ENCODE assay signal across 1 cellular context in the genomic region with DNA sequence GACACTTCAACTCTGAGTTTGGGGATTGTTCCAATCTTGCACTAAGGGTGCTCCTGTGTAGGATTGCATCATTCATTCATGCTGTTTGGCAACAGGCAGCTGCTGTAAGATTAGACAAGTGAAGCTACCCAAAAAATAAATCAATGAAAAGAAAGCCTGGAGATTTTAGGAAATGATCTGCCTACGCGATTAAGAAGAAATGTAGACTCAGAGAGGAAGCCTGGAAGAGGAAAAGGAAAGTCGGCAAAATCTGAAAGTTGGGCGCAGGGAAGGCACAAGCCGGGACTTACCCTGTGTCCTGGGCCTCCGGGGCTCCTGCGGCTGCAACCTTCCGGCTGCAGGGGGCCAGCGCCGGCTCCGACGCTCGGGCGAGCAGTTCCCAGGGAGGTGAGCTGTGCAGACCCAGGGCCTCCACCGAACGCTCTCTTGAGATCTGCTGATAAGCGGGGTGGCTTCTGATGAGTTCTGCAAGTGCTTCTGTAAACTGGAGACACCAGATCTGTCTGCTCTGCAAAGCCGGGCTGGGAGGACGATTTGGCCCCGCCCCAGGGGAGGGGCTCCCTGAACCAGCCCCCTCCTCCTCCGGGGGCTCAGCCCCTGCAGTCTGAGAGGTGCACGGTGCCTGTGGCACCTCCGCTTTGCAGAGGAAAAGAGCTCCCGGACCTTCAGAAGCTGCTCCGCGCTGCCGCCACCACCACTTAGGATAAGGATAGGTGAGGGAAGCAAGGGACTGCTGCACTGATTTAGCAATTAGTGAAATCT.
A peak's percentile ranks its signal among the peaks of the same experiment; 100 is the strongest.
TF ChIP-seq lines count a peak whose summit lies in the region.

No MANE protein-coding gene starts in this region.

TF ChIP-seq in HEK293, 187 proteins besides CTCF, POLR2A, EP300 and RAD21 (continued from another document):
- TF ChIP-seq, protein P1, sequence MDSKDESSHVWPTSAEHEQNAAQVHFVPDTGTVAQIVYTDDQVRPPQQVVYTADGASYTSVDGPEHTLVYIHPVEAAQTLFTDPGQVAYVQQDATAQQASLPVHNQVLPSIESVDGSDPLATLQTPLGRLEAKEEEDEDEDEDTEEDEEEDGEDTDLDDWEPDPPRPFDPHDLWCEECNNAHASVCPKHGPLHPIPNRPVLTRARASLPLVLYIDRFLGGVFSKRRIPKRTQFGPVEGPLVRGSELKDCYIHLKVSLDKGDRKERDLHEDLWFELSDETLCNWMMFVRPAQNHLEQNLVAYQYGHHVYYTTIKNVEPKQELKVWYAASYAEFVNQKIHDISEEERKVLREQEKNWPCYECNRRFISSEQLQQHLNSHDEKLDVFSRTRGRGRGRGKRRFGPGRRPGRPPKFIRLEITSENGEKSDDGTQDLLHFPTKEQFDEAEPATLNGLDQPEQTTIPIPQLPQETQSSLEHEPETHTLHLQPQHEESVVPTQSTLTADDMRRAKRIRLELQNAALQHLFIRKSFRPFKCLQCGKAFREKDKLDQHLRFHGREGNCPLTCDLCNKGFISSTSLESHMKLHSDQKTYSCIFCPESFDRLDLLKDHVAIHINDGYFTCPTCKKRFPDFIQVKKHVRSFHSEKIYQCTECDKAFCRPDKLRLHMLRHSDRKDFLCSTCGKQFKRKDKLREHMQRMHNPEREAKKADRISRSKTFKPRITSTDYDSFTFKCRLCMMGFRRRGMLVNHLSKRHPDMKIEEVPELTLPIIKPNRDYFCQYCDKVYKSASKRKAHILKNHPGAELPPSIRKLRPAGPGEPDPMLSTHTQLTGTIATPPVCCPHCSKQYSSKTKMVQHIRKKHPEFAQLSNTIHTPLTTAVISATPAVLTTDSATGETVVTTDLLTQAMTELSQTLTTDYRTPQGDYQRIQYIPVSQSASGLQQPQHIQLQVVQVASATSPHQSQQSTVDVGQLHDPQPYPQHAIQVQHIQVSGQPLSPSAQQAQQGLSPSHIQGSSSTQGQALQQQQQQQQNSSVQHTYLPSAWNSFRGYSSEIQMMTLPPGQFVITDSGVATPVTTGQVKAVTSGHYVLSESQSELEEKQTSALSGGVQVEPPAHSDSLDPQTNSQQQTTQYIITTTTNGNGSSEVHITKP (tag by site-specific recombination; IDR thresholded peaks at IDR 0.05): peak; percentile 79
- TF ChIP-seq GLIS1 (tag by site-specific recombination; IDR thresholded peaks at IDR 0.05) (peak; percentile 72), GLI4 (tag by site-specific recombination; IDR thresholded peaks at IDR 0.05) (no peak), IKZF3 (tag by site-specific recombination; IDR thresholded peaks at IDR 0.05) (peak; percentile 50; the same call in 1 of the 2 replicates), GLIS2 (tag by site-specific recombination; IDR thresholded peaks at IDR 0.05) (peak; percentile 78; the same call in 1 of the 2 replicates), SP2 (tag by site-specific recombination; IDR thresholded peaks at IDR 0.05) (peak; percentile 69), ZNF701 (tag by site-specific recombination; IDR thresholded peaks at IDR 0.05) (no peak), ZBTB8A (tag by site-specific recombination; IDR thresholded peaks at IDR 0.05) (peak; percentile 60; the same call in 1 of the 2 replicates), ZNF335 (tag by site-specific recombination; conservative IDR thresholded peaks at IDR 0.05) (peak; percentile 94), ZNF366 (tag by site-specific recombination; conservative IDR thresholded peaks at IDR 0.05) (peak; percentile 33; the same call in 1 of the 2 replicates), SCRT2 (tag by site-specific recombination; IDR thresholded peaks at IDR 0.05) (peak; percentile 84), ZFP3 (tag by site-specific recombination; IDR thresholded peaks at IDR 0.05; ENCODE audit: low read depth) (no peak), ZNF600 (tag by site-specific recombination; IDR thresholded peaks at IDR 0.05) (peak; percentile 84), ZNF529 (tag by site-specific recombination; IDR thresholded peaks at IDR 0.05; ENCODE audit: insufficient replicate concordance) (no peak), ZBTB20 (tag by site-specific recombination; IDR thresholded peaks at IDR 0.05) (peak; percentile 86), KLF8 (tag by site-specific recombination; IDR thresholded peaks at IDR 0.05) (peak; percentile 62; the same call in 1 of the 2 replicates), ZXDB (tag by site-specific recombination; IDR thresholded peaks at IDR 0.05) (peak; percentile 97), ZNF837 (tag by site-specific recombination; IDR thresholded peaks at IDR 0.05) (no peak), EGR2 (tag by site-specific recombination; IDR thresholded peaks at IDR 0.05; ENCODE audit: low read depth) (no peak), OSR2 (tag by site-specific recombination; IDR thresholded peaks at IDR 0.05) (peak; percentile 95), ZNF174 (tag by site-specific recombination; IDR thresholded peaks at IDR 0.05) (no peak), ZBTB17 (tag by site-specific recombination; IDR thresholded peaks at IDR 0.05) (peak; percentile 73), ZNF341 (tag by site-specific recombination; IDR thresholded peaks at IDR 0.05; ENCODE audit: low read depth) (peak; percentile 79), ZNF560 (tag by site-specific recombination; IDR thresholded peaks at IDR 0.05; ENCODE audit: borderline replicate concordance) (no peak), ZNF544 (tag by site-specific recombination; IDR thresholded peaks at IDR 0.05) (no peak), ZFP69B (tag by site-specific recombination; IDR thresholded peaks at IDR 0.05) (no peak), ZNF10 (tag by site-specific recombination; IDR thresholded peaks at IDR 0.05) (no peak), GFI1B (tag by site-specific recombination; IDR thresholded peaks at IDR 0.05) (peak; percentile 26; the same call in 1 of the 2 replicates), ZNF623 (tag by site-specific recombination; IDR thresholded peaks at IDR 0.05) (no peak)
- TF ChIP-seq, protein P2, sequence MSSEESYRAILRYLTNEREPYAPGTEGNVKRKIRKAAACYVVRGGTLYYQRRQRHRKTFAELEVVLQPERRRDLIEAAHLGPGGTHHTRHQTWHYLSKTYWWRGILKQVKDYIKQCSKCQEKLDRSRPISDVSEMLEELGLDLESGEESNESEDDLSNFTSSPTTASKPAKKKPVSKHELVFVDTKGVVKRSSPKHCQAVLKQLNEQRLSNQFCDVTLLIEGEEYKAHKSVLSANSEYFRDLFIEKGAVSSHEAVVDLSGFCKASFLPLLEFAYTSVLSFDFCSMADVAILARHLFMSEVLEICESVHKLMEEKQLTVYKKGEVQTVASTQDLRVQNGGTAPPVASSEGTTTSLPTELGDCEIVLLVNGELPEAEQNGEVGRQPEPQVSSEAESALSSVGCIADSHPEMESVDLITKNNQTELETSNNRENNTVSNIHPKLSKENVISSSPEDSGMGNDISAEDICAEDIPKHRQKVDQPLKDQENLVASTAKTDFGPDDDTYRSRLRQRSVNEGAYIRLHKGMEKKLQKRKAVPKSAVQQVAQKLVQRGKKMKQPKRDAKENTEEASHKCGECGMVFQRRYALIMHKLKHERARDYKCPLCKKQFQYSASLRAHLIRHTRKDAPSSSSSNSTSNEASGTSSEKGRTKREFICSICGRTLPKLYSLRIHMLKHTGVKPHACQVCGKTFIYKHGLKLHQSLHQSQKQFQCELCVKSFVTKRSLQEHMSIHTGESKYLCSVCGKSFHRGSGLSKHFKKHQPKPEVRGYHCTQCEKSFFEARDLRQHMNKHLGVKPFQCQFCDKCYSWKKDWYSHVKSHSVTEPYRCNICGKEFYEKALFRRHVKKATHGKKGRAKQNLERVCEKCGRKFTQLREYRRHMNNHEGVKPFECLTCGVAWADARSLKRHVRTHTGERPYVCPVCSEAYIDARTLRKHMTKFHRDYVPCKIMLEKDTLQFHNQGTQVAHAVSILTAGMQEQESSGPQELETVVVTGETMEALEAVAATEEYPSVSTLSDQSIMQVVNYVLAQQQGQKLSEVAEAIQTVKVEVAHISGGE (tag by site-specific recombination; conservative IDR thresholded peaks at IDR 0.05; ENCODE audit: low read depth): peak; percentile 80
- TF ChIP-seq, protein P3, sequence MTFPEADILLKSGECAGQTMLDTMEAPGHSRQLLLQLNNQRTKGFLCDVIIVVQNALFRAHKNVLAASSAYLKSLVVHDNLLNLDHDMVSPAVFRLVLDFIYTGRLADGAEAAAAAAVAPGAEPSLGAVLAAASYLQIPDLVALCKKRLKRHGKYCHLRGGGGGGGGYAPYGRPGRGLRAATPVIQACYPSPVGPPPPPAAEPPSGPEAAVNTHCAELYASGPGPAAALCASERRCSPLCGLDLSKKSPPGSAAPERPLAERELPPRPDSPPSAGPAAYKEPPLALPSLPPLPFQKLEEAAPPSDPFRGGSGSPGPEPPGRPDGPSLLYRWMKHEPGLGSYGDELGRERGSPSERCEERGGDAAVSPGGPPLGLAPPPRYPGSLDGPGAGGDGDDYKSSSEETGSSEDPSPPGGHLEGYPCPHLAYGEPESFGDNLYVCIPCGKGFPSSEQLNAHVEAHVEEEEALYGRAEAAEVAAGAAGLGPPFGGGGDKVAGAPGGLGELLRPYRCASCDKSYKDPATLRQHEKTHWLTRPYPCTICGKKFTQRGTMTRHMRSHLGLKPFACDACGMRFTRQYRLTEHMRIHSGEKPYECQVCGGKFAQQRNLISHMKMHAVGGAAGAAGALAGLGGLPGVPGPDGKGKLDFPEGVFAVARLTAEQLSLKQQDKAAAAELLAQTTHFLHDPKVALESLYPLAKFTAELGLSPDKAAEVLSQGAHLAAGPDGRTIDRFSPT (tag by site-specific recombination; IDR thresholded peaks at IDR 0.05): no peak
- TF ChIP-seq, protein P4, sequence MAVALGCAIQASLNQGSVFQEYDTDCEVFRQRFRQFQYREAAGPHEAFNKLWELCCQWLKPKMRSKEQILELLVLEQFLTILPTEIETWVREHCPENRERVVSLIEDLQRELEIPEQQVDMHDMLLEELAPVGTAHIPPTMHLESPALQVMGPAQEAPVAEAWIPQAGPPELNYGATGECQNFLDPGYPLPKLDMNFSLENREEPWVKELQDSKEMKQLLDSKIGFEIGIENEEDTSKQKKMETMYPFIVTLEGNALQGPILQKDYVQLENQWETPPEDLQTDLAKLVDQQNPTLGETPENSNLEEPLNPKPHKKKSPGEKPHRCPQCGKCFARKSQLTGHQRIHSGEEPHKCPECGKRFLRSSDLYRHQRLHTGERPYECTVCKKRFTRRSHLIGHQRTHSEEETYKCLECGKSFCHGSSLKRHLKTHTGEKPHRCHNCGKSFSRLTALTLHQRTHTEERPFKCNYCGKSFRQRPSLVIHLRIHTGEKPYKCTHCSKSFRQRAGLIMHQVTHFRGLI (tag by site-specific recombination; IDR thresholded peaks at IDR 0.05): no peak
- TF ChIP-seq, protein P5, sequence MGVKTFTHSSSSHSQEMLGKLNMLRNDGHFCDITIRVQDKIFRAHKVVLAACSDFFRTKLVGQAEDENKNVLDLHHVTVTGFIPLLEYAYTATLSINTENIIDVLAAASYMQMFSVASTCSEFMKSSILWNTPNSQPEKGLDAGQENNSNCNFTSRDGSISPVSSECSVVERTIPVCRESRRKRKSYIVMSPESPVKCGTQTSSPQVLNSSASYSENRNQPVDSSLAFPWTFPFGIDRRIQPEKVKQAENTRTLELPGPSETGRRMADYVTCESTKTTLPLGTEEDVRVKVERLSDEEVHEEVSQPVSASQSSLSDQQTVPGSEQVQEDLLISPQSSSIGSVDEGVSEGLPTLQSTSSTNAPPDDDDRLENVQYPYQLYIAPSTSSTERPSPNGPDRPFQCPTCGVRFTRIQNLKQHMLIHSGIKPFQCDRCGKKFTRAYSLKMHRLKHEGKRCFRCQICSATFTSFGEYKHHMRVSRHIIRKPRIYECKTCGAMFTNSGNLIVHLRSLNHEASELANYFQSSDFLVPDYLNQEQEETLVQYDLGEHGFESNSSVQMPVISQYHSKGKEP (tag by site-specific recombination; IDR thresholded peaks at IDR 0.05): peak; percentile 27; the same call in 1 of the 2 replicates
- TF ChIP-seq, protein P6, sequence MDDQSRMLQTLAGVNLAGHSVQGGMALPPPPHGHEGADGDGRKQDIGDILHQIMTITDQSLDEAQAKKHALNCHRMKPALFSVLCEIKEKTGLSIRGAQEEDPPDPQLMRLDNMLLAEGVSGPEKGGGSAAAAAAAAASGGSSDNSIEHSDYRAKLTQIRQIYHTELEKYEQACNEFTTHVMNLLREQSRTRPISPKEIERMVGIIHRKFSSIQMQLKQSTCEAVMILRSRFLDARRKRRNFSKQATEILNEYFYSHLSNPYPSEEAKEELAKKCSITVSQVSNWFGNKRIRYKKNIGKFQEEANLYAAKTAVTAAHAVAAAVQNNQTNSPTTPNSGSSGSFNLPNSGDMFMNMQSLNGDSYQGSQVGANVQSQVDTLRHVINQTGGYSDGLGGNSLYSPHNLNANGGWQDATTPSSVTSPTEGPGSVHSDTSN (CRISPR knock-in tag; IDR thresholded peaks at IDR 0.05): 0 out of 2 replicates have a peak, but pooled peaks have one; percentile 23
- TF ChIP-seq, protein P7, sequence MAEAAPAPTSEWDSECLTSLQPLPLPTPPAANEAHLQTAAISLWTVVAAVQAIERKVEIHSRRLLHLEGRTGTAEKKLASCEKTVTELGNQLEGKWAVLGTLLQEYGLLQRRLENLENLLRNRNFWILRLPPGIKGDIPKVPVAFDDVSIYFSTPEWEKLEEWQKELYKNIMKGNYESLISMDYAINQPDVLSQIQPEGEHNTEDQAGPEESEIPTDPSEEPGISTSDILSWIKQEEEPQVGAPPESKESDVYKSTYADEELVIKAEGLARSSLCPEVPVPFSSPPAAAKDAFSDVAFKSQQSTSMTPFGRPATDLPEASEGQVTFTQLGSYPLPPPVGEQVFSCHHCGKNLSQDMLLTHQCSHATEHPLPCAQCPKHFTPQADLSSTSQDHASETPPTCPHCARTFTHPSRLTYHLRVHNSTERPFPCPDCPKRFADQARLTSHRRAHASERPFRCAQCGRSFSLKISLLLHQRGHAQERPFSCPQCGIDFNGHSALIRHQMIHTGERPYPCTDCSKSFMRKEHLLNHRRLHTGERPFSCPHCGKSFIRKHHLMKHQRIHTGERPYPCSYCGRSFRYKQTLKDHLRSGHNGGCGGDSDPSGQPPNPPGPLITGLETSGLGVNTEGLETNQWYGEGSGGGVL (tag by site-specific recombination; IDR thresholded peaks at IDR 0.05): no peak
- TF ChIP-seq, protein P8, sequence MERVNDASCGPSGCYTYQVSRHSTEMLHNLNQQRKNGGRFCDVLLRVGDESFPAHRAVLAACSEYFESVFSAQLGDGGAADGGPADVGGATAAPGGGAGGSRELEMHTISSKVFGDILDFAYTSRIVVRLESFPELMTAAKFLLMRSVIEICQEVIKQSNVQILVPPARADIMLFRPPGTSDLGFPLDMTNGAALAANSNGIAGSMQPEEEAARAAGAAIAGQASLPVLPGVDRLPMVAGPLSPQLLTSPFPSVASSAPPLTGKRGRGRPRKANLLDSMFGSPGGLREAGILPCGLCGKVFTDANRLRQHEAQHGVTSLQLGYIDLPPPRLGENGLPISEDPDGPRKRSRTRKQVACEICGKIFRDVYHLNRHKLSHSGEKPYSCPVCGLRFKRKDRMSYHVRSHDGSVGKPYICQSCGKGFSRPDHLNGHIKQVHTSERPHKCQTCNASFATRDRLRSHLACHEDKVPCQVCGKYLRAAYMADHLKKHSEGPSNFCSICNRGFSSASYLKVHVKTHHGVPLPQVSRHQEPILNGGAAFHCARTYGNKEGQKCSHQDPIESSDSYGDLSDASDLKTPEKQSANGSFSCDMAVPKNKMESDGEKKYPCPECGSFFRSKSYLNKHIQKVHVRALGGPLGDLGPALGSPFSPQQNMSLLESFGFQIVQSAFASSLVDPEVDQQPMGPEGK (tag by site-specific recombination; IDR thresholded peaks at IDR 0.05): peak; percentile 93
- TF ChIP-seq, protein P9, sequence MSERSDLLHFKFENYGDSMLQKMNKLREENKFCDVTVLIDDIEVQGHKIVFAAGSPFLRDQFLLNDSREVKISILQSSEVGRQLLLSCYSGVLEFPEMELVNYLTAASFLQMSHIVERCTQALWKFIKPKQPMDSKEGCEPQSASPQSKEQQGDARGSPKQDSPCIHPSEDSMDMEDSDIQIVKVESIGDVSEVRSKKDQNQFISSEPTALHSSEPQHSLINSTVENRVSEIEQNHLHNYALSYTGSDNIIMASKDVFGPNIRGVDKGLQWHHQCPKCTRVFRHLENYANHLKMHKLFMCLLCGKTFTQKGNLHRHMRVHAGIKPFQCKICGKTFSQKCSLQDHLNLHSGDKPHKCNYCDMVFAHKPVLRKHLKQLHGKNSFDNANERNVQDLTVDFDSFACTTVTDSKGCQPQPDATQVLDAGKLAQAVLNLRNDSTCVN (tag by site-specific recombination; optimal IDR thresholded peaks at IDR 0.05): peak; percentile 28
